Comparison of ENCODE assay signal across 16 cellular contexts in genomic region chr13:113857531-113858195, GRCh38. TPM values are rescaled to one million over a fixed set of nuclear protein-coding genes. Genes with fewer than 3 reads are reported as not detected.
DNase-seq lines count a peak whose midpoint lies in the region; ATAC-seq and TF ChIP-seq lines count a peak whose summit lies in the region.
"Had no signal": no experiment of that assay in that cellular context is flagged by ENCODE, and none has a peak within 500 bp of the region (broad histone marks: within the 10 kb centered on the region; RNA-seq: fewer than 3 reads in every experiment).

No MANE protein-coding gene starts in this region.

- in situ Hi-C loops in gastrocnemius medialis (cut with MboI; ENCODE audit: low sequenced_read_pairs in 4 of 4), result no loop called here

- H3K4me1 ChIP-seq in GM23338 (ENCODE audit: insufficient read depth), result peaks cover 31% of the 10 kb centered on the region
- peaks cover 8 to 100% (median 58%) of the 10 kb centered on the region in 3 donors for H3K4me1 ChIP-seq in gastroesophageal sphincter
- peaks cover 59 to 65% of the 10 kb centered on the region in 2 donors for H3K4me1 ChIP-seq in gastrocnemius medialis

- H3K4me3 Mint-ChIP-seq in GM23338 (no peak overlapping the region), glutamatergic neuron (ENCODE audit: unreplicated experiment) (no peak overlapping the region)
- H3K4me3 Mint-ChIP-seq: activated T-helper 17 cell treated with anti-CD3 and anti-CD28 coated beads, Interleukin-2, amount 50 U/mL, for 72 hours; naive B cell had no signal

- H3K27ac ChIP-seq in GM23338 (ENCODE audit: low read depth) (peak overlapping the region; percentile 63; the same call in 1 of the 2 replicates), gastroesophageal sphincter (peak overlapping the region in 3 of 4 donors; percentile 39 to 76 (median 73)), gastrocnemius medialis (peak overlapping the region in 3 of 4 donors; percentile 79 to 92 (median 87))
- H3K27ac ChIP-seq: BLaER1 had no signal

- H3K4me2 ChIP-seq in GM23338, result no peak overlapping the region
- H3K4me2 ChIP-seq: BLaER1 had no signal

- H3K36me3 Mint-ChIP-seq in GM23338 (ENCODE audit: low read depth) (peaks cover 7% of the 10 kb centered on the region), glutamatergic neuron (ENCODE audit: unreplicated experiment) (no peaks in the 10 kb centered on the region)
- H3K36me3 Mint-ChIP-seq: naive B cell had no signal

- H2AFZ ChIP-seq in GM23338, result no peak overlapping the region

- H3K27ac Mint-ChIP-seq in GM23338, result peak overlapping the region; percentile 85
- no peak overlapping the region for H3K27ac Mint-ChIP-seq in glutamatergic neuron (ENCODE audit: unreplicated experiment)
- H3K27ac Mint-ChIP-seq: activated T-helper 17 cell treated with anti-CD3 and anti-CD28 coated beads, Interleukin-2, amount 50 U/mL, for 72 hours; naive B cell had no signal

- TF ChIP-seq CTCF in GM23338 (conservative IDR thresholded peaks at IDR 0.05; ENCODE audit: low read depth in 2 of 2), result no peak
- TF ChIP-seq CTCF in gastroesophageal sphincter (IDR thresholded peaks at IDR 0.05), result no peak
- no peak for TF ChIP-seq CTCF in gastrocnemius medialis (IDR thresholded peaks at IDR 0.05 in 4 of 5, conservative IDR thresholded peaks at IDR 0.05 in 1 of 5)
- no peak for TF ChIP-seq CTCF in glutamatergic neuron (IDR thresholded peaks at IDR 0.05; ENCODE audit: partially characterized antibody, unreplicated experiment)

- no peaks in the 10 kb centered on the region for H3K36me3 ChIP-seq in GM23338 (ENCODE audit: insufficient read depth)
- peaks cover 0 to 11% of the 10 kb centered on the region in 2 donors for H3K36me3 ChIP-seq in gastroesophageal sphincter
- H3K36me3 ChIP-seq in gastrocnemius medialis, result no peaks in the 10 kb centered on the region
- H3K36me3 ChIP-seq: BLaER1 had no signal

- no peak for TF ChIP-seq EP300 in gastroesophageal sphincter (IDR thresholded peaks at IDR 0.05)

- H4K20me1 ChIP-seq in GM23338 (replicated peaks; ENCODE audit: insufficient read depth), result no peaks in the 10 kb centered on the region

- H3K4me3 ChIP-seq in GM23338 (no peak overlapping the region), gastroesophageal sphincter (no peak overlapping the region), gastrocnemius medialis (no peak overlapping the region)
- H3K4me3 ChIP-seq: BLaER1 had no signal

- DNase-seq in GM23338 (ENCODE audit: low spot score) (no peak), RPMI8226 (peak; percentile 90), gastrocnemius medialis (peak in 1 of 2 donors; percentile 6), glutamatergic neuron (no peak), GM19238 (ENCODE audit: insufficient read length, low spot score) (no peak)
- DNase-seq in NK-92 treated with Interleukin-12 subunit alpha and Interleukin-12 subunit beta, amount 100 ng/mL, for 24 hours (lab: John Stamatoyannopoulos, UW), result no peak
- DNase-seq: activated CD4-positive, alpha-beta T cell treated with anti-CD3 and anti-CD28 coated beads, Interleukin-2, amount 50 U/mL, for 48 hours; dermis blood vessel endothelial cell; hippocampal formation; naive B cell; NCI-H2081 treated with DMSO at 0.1 percent for 48 hours; NCI-H748 treated with DMSO at 0.1 percent for 48 hours had no signal

- H3K9me3 ChIP-seq in gastroesophageal sphincter, result no peaks in the 10 kb centered on the region
- no peaks in the 10 kb centered on the region for H3K9me3 ChIP-seq in gastrocnemius medialis
- H3K9me3 ChIP-seq: BLaER1 had no signal

- H3F3A ChIP-seq in GM23338 (replicated peaks; ENCODE audit: low read depth), result peaks cover 32% of the 10 kb centered on the region

- ATAC-seq in GM23338, result no peak
- no peak for ATAC-seq in gastroesophageal sphincter
- ATAC-seq in gastrocnemius medialis, result no peak
- ATAC-seq: activated T-helper 17 cell treated with anti-CD3 and anti-CD28 coated beads, Interleukin-2, amount 50 U/mL, for 72 hours; Panc1 had no signal

- H3K79me2 ChIP-seq in GM23338 (replicated peaks; ENCODE audit: insufficient read depth), result peaks cover 28% of the 10 kb centered on the region; the same call in 1 of the 2 replicates

- 29 to 77% methylated on average over 7 to 12 of the region's 20 CpGs for WGBS in gastroesophageal sphincter (ENCODE audit: low coverage in 1 of 2), 2 donors

- H3K27me3 ChIP-seq in GM23338 (ENCODE audit: insufficient read depth), result peaks cover 4% of the 10 kb centered on the region
- H3K27me3 ChIP-seq in gastroesophageal sphincter, result no peaks in the 10 kb centered on the region
- no peaks in the 10 kb centered on the region for H3K27me3 ChIP-seq in gastrocnemius medialis

- TF ChIP-seq POLR2A in gastroesophageal sphincter (IDR thresholded peaks at IDR 0.05) (no peak), gastrocnemius medialis (IDR thresholded peaks at IDR 0.05) (no peak)

- intact Hi-C loops in gastrocnemius medialis (cut with DNase I; ENCODE audit: low total_unique reads), result no loop called here

- no peaks in the 10 kb centered on the region; the same call in 1 of the 2 replicates for H3K9me2 ChIP-seq in GM23338 (ENCODE audit: insufficient read depth)

- H3K4me1 Mint-ChIP-seq in GM23338, result peaks cover 74% of the 10 kb centered on the region
- peaks cover 12% of the 10 kb centered on the region for H3K4me1 Mint-ChIP-seq in glutamatergic neuron (ENCODE audit: low read depth, unreplicated experiment)

- H3K27me3 Mint-ChIP-seq in GM23338 (ENCODE audit: insufficient read depth, low read depth, poor library complexity), result peaks cover 37% of the 10 kb centered on the region
- H3K27me3 Mint-ChIP-seq in glutamatergic neuron (ENCODE audit: unreplicated experiment), result peaks cover 7% of the 10 kb centered on the region

- H3K9me3 Mint-ChIP-seq in GM23338 (no peaks in the 10 kb centered on the region; the same call in 2 of the 3 replicates), glutamatergic neuron (ENCODE audit: unreplicated experiment) (peaks cover 19% of the 10 kb centered on the region)

TF ChIP-seq in GM23338, 12 proteins besides CTCF, POLR2A, EP300 and RAD21 (continues in another document):
- TF ChIP-seq NANOG (IDR thresholded peaks at IDR 0.05; ENCODE audit: borderline replicate concordance), result no peak
- TF ChIP-seq ZNF331 (CRISPR knock-in tag; IDR thresholded peaks at IDR 0.05; ENCODE audit: low read depth), result no peak
- TF ChIP-seq ZNF462 (CRISPR knock-in tag; IDR thresholded peaks at IDR 0.05), result no peak

RNA-seq across cellular contexts. Expression of gene GAS6, which starts 6.2 kb away (rescaled TPM):
- 18.0 and 21.2 TPM in 2 replicates for total RNA-seq in GM23338 (2014; rRNA removed; shearing (Covaris generic))
- polyA plus RNA-seq in GM23338 (2016; fragmentation: Nextera tagmentation; extraction: Ambion mirVana), result 7.9 and 8.8 TPM in 2 replicates
- 100 to 1,000 TPM; 132 to 392 (median 217) TPM for total RNA-seq in gastroesophageal sphincter
- 100 to 1,000 TPM in 1 of 4 donors, 10 to 100 TPM in 3; 68.6 to 122 (median 86.3) TPM for total RNA-seq in gastrocnemius medialis
- 47.6 TPM for total RNA-seq in glutamatergic neuron (ENCODE audit: unreplicated experiment)
